Comparison of ENCODE assay signal across 12 cellular contexts in the genomic region with DNA sequence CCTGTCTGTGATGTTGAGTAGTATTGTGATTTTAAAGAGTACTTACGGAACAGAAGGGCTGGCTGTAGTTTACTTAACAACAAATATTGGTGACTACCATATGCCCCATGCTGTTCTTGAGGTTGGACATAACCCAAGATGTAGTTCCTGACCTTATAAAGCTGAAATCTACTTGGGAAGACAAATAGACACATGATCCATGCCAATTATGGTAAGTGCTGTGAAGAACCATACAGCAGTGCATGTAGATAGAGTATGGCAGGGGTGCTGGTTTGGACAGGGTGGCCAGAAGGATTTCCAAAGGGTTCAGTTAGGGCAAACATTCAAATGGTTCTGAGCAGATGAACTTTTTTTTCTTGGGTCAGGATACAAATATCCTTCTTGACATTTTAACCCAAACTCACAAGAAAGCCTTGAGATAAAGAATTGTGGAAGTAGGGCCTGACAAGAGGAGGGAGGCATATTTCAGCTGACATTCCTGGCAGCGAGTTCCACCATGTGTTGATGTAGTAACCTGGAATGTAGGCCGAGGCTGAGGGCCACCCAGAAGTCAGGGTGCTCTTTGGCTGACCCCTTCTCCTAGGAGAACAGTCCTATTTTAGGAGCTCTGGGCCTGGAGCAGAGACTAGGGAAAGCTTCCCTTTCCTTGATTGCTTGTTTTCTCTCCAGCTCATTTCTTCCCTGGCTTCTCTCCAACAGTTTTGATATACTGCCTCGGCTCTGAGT.
DNase-seq lines count a peak whose midpoint lies in the region; ATAC-seq and TF ChIP-seq lines count a peak whose summit lies in the region.
"Had no signal": no experiment of that assay in that cellular context is flagged by ENCODE, and none has a peak within 500 bp of the region (broad histone marks: within the 10 kb centered on the region; RNA-seq: fewer than 3 reads in every experiment).

No MANE protein-coding gene starts in this region.

- DNase-seq in GM04504 (ENCODE audit: low read depth): peak; percentile 10
- peak; percentile 82 for DNase-seq in adipocyte (ENCODE audit: low read depth)
- peak; percentile 78 for DNase-seq in Right ventricle myocardium superior
- DNase-seq in retina: no peak
- no peak for DNase-seq in foreskin keratinocyte
- DNase-seq: activated gamma-delta T cell treated with Interleukin-2 at 50 U/mL for 16 hours, COR-L47, endodermal cell, NCI-H1694 treated with DMSO at 0.1 percent for 48 hours had no signal

- ATAC-seq in Right ventricle myocardium superior (ENCODE audit: poor library complexity): peak; percentile 99
- ATAC-seq in HG03442 (IDR thresholded peaks at IDR 0.05; ENCODE audit: unreplicated experiment): no peak
- ATAC-seq in GM18520 (IDR thresholded peaks at IDR 0.05; ENCODE audit: unreplicated experiment): no peak
- ATAC-seq in foreskin keratinocyte: no peak

- H3K4me3 ChIP-seq in adipocyte (ENCODE audit: low read length) (no peak overlapping the region), rectal smooth muscle tissue (ENCODE audit: low read length) (no peak overlapping the region)

- TF ChIP-seq CTCF in foreskin keratinocyte (conservative IDR thresholded peaks at IDR 0.05): no peak

- intact Hi-C loops in Right ventricle myocardium superior (cut with DNase I): no loop called here

- H3K36me3 ChIP-seq in adipocyte (ENCODE audit: control insufficient read depth, insufficient read depth, low read length, severe bottlenecking) (no peaks in the 10 kb centered on the region), rectal smooth muscle tissue (ENCODE audit: control insufficient read depth, insufficient read depth, low read length) (no peaks in the 10 kb centered on the region)

- H3K9me3 ChIP-seq in adipocyte (ENCODE audit: control insufficient read depth, low read length): no peaks in the 10 kb centered on the region

- H3K9ac ChIP-seq in adipocyte (ENCODE audit: low read length) (no peak overlapping the region), rectal smooth muscle tissue (ENCODE audit: low read length) (no peak overlapping the region)

- H3K4me1 ChIP-seq in adipocyte (ENCODE audit: control insufficient read depth, insufficient read depth, low read length): peaks cover 30% of the 10 kb centered on the region
- H3K4me1 ChIP-seq in rectal smooth muscle tissue (ENCODE audit: control insufficient read depth, insufficient read depth, low read length): peaks cover 3% of the 10 kb centered on the region
- H3K4me1 ChIP-seq in foreskin keratinocyte: no peaks in the 10 kb centered on the region

- no peaks in the 10 kb centered on the region for H3K27me3 ChIP-seq in adipocyte (replicated peaks; ENCODE audit: control insufficient read depth, insufficient read depth, low read length)
- no peaks in the 10 kb centered on the region for H3K27me3 ChIP-seq in rectal smooth muscle tissue (ENCODE audit: control insufficient read depth, insufficient read depth, low read length)
- no peaks in the 10 kb centered on the region for H3K27me3 ChIP-seq in foreskin keratinocyte

- peak overlapping the region; percentile 6 for H3K27ac ChIP-seq in rectal smooth muscle tissue (ENCODE audit: low read depth, low read length)
- no peak overlapping the region for H3K27ac ChIP-seq in foreskin keratinocyte

Comparison
In these comparisons a context has a peak if more than half of its experiments do, and no peak if none do; other contexts are left out.
1. DNase-seq: peak in GM04504 (single experiment), adipocyte (single experiment) and Right ventricle myocardium superior (single experiment); none in retina (single experiment) and foreskin keratinocyte (0 of 2).